ENCODE assay signal across 1 cellular context in the genomic region with DNA sequence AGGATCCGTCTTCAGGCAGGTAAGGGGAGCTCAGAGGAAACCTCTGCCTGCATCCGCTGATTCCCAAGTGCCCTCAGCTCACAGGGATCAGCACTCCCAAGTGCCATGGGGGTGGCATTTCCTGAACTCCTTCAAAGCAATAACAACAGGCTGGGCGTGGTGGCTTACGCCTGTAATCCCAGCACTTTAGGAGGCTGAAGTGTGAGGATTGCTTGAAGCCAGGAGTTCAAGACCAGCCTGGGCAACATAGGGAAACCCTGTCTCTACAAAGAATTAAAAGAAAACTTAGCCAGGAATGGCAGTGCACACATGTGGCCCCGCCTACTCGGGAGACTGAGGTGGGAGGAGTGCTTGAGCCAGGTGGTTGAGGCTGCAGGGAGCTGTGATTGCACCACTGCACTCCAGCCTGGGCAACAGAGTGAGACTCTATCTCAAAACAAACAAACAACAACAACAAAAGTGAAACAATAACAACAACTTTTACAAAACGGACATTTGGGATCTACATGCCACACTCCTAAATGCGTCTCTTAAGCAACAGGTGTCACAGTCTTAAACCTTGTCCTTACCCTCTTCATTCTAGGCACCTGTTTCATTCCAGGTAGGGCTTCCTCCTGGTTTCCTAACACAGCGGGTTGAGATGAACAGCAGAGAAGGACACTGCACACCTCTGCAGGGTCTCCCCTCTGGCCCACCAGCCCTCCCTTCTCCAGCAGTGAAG.
TF ChIP-seq lines count a peak whose summit lies in the region.

No MANE protein-coding gene starts in this region.

TF ChIP-seq in K562, 482 proteins besides CTCF, POLR2A, EP300 and RAD21 (continued from another document and continues in another):
- TF ChIP-seq, protein P1, sequence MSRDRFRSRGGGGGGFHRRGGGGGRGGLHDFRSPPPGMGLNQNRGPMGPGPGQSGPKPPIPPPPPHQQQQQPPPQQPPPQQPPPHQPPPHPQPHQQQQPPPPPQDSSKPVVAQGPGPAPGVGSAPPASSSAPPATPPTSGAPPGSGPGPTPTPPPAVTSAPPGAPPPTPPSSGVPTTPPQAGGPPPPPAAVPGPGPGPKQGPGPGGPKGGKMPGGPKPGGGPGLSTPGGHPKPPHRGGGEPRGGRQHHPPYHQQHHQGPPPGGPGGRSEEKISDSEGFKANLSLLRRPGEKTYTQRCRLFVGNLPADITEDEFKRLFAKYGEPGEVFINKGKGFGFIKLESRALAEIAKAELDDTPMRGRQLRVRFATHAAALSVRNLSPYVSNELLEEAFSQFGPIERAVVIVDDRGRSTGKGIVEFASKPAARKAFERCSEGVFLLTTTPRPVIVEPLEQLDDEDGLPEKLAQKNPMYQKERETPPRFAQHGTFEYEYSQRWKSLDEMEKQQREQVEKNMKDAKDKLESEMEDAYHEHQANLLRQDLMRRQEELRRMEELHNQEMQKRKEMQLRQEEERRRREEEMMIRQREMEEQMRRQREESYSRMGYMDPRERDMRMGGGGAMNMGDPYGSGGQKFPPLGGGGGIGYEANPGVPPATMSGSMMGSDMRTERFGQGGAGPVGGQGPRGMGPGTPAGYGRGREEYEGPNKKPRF (IDR thresholded peaks at IDR 0.05; ENCODE audit: low read depth, low read length) = no peak
- TF ChIP-seq KDM2B (CRISPR knock-in tag; IDR thresholded peaks at IDR 0.05) = no peak
- no peak for TF ChIP-seq ZBTB17 (CRISPR knock-in tag; IDR thresholded peaks at IDR 0.05)
- no peak for TF ChIP-seq POLR2AphosphoS2 (IDR thresholded peaks at IDR 0.05; ENCODE audit: low read length)
- TF ChIP-seq, protein P2, sequence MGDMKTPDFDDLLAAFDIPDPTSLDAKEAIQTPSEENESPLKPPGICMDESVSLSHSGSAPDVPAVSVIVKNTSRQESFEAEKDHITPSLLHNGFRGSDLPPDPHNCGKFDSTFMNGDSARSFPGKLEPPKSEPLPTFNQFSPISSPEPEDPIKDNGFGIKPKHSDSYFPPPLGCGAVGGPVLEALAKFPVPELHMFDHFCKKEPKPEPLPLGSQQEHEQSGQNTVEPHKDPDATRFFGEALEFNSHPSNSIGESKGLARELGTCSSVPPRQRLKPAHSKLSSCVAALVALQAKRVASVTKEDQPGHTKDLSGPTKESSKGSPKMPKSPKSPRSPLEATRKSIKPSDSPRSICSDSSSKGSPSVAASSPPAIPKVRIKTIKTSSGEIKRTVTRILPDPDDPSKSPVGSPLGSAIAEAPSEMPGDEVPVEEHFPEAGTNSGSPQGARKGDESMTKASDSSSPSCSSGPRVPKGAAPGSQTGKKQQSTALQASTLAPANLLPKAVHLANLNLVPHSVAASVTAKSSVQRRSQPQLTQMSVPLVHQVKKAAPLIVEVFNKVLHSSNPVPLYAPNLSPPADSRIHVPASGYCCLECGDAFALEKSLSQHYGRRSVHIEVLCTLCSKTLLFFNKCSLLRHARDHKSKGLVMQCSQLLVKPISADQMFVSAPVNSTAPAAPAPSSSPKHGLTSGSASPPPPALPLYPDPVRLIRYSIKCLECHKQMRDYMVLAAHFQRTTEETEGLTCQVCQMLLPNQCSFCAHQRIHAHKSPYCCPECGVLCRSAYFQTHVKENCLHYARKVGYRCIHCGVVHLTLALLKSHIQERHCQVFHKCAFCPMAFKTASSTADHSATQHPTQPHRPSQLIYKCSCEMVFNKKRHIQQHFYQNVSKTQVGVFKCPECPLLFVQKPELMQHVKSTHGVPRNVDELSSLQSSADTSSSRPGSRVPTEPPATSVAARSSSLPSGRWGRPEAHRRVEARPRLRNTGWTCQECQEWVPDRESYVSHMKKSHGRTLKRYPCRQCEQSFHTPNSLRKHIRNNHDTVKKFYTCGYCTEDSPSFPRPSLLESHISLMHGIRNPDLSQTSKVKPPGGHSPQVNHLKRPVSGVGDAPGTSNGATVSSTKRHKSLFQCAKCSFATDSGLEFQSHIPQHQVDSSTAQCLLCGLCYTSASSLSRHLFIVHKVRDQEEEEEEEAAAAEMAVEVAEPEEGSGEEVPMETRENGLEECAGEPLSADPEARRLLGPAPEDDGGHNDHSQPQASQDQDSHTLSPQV (IDR thresholded peaks at IDR 0.05) = no peak
- TF ChIP-seq CBX1 (IDR thresholded peaks at IDR 0.05; ENCODE audit: low read depth) = no peak
- no peak for TF ChIP-seq ELF2 (CRISPR knock-in tag; IDR thresholded peaks at IDR 0.05)
- TF ChIP-seq, protein P3, sequence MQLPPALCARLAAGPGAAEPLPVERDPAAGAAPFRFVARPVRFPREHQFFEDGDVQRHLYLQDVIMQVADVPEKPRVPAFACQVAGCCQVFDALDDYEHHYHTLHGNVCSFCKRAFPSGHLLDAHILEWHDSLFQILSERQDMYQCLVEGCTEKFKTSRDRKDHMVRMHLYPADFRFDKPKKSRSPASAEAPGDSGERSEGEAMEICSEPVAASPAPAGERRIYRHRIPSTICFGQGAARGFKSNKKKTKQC (CRISPR knock-in tag; IDR thresholded peaks at IDR 0.05) = 0 out of 2 replicates have a peak, but pooled peaks have one; percentile 29
- TF ChIP-seq ZNF175 (CRISPR knock-in tag; IDR thresholded peaks at IDR 0.05; ENCODE audit: low read depth) = no peak
- TF ChIP-seq CC2D1A (IDR thresholded peaks at IDR 0.05) = no peak
- TF ChIP-seq ZBED1 (IDR thresholded peaks at IDR 0.05) = no peak
- TF ChIP-seq, protein P4, sequence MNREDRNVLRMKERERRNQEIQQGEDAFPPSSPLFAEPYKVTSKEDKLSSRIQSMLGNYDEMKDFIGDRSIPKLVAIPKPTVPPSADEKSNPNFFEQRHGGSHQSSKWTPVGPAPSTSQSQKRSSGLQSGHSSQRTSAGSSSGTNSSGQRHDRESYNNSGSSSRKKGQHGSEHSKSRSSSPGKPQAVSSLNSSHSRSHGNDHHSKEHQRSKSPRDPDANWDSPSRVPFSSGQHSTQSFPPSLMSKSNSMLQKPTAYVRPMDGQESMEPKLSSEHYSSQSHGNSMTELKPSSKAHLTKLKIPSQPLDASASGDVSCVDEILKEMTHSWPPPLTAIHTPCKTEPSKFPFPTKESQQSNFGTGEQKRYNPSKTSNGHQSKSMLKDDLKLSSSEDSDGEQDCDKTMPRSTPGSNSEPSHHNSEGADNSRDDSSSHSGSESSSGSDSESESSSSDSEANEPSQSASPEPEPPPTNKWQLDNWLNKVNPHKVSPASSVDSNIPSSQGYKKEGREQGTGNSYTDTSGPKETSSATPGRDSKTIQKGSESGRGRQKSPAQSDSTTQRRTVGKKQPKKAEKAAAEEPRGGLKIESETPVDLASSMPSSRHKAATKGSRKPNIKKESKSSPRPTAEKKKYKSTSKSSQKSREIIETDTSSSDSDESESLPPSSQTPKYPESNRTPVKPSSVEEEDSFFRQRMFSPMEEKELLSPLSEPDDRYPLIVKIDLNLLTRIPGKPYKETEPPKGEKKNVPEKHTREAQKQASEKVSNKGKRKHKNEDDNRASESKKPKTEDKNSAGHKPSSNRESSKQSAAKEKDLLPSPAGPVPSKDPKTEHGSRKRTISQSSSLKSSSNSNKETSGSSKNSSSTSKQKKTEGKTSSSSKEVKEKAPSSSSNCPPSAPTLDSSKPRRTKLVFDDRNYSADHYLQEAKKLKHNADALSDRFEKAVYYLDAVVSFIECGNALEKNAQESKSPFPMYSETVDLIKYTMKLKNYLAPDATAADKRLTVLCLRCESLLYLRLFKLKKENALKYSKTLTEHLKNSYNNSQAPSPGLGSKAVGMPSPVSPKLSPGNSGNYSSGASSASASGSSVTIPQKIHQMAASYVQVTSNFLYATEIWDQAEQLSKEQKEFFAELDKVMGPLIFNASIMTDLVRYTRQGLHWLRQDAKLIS (CRISPR knock-in tag; IDR thresholded peaks at IDR 0.05) = no peak
- TF ChIP-seq SIN3B (IDR thresholded peaks at IDR 0.05; ENCODE audit: low read depth) = no peak
- TF ChIP-seq, protein P5, sequence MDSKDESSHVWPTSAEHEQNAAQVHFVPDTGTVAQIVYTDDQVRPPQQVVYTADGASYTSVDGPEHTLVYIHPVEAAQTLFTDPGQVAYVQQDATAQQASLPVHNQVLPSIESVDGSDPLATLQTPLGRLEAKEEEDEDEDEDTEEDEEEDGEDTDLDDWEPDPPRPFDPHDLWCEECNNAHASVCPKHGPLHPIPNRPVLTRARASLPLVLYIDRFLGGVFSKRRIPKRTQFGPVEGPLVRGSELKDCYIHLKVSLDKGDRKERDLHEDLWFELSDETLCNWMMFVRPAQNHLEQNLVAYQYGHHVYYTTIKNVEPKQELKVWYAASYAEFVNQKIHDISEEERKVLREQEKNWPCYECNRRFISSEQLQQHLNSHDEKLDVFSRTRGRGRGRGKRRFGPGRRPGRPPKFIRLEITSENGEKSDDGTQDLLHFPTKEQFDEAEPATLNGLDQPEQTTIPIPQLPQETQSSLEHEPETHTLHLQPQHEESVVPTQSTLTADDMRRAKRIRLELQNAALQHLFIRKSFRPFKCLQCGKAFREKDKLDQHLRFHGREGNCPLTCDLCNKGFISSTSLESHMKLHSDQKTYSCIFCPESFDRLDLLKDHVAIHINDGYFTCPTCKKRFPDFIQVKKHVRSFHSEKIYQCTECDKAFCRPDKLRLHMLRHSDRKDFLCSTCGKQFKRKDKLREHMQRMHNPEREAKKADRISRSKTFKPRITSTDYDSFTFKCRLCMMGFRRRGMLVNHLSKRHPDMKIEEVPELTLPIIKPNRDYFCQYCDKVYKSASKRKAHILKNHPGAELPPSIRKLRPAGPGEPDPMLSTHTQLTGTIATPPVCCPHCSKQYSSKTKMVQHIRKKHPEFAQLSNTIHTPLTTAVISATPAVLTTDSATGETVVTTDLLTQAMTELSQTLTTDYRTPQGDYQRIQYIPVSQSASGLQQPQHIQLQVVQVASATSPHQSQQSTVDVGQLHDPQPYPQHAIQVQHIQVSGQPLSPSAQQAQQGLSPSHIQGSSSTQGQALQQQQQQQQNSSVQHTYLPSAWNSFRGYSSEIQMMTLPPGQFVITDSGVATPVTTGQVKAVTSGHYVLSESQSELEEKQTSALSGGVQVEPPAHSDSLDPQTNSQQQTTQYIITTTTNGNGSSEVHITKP (IDR thresholded peaks at IDR 0.05; ENCODE audit: partially characterized antibody) = no peak
- TF ChIP-seq, protein P6, sequence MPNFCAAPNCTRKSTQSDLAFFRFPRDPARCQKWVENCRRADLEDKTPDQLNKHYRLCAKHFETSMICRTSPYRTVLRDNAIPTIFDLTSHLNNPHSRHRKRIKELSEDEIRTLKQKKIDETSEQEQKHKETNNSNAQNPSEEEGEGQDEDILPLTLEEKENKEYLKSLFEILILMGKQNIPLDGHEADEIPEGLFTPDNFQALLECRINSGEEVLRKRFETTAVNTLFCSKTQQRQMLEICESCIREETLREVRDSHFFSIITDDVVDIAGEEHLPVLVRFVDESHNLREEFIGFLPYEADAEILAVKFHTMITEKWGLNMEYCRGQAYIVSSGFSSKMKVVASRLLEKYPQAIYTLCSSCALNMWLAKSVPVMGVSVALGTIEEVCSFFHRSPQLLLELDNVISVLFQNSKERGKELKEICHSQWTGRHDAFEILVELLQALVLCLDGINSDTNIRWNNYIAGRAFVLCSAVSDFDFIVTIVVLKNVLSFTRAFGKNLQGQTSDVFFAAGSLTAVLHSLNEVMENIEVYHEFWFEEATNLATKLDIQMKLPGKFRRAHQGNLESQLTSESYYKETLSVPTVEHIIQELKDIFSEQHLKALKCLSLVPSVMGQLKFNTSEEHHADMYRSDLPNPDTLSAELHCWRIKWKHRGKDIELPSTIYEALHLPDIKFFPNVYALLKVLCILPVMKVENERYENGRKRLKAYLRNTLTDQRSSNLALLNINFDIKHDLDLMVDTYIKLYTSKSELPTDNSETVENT (CRISPR knock-in tag; IDR thresholded peaks at IDR 0.05) = no peak
- no peak for TF ChIP-seq PRPF4 (IDR thresholded peaks at IDR 0.05; ENCODE audit: insufficient read depth, low read depth, low read length, poor library complexity, severe bottlenecking)
- no peak for TF ChIP-seq NFXL1 (CRISPR knock-in tag; IDR thresholded peaks at IDR 0.05)
- no peak for TF ChIP-seq HDAC6 (IDR thresholded peaks at IDR 0.05; ENCODE audit: low read depth, low read length)
- TF ChIP-seq NCOA2 (IDR thresholded peaks at IDR 0.05; ENCODE audit: partially characterized antibody in 2 of 2) = no peak
- no peak for TF ChIP-seq BRD4 (IDR thresholded peaks at IDR 0.05)
- no peak for TF ChIP-seq BCOR (IDR thresholded peaks at IDR 0.05)
- TF ChIP-seq MAZ (CRISPR knock-in tag; conservative IDR thresholded peaks at IDR 0.05 in 1 of 2, IDR thresholded peaks at IDR 0.05 in 1 of 2) = 0 out of 4 replicates have a peak, but pooled peaks of 1 of the 2 experiments have one; percentile 7
- TF ChIP-seq ATF7 (IDR thresholded peaks at IDR 0.05) = peak; percentile 36; the same call in 1 of the 2 replicates
- no peak for TF ChIP-seq ERF (CRISPR knock-in tag; IDR thresholded peaks at IDR 0.05)
- no peak for TF ChIP-seq PURB (CRISPR knock-in tag; IDR thresholded peaks at IDR 0.05; ENCODE audit: low read depth)
- TF ChIP-seq TOE1 (IDR thresholded peaks at IDR 0.05; ENCODE audit: borderline replicate concordance) = no peak
- TF ChIP-seq TOE1 (CRISPR knock-in tag; IDR thresholded peaks at IDR 0.05; ENCODE audit: borderline replicate concordance, low read depth) = no peak
